Comparison of ENCODE assay signal across 10 cellular contexts in genomic region chr18:58847383-58848071, GRCh38. TPM values are rescaled to one million over a fixed set of nuclear protein-coding genes. Genes with fewer than 3 reads are reported as not detected.
DNase-seq lines count a peak whose midpoint lies in the region; ATAC-seq and TF ChIP-seq lines count a peak whose summit lies in the region.
"Had no signal": no experiment of that assay in that cellular context is flagged by ENCODE, and none has a peak within 500 bp of the region (broad histone marks: within the 10 kb centered on the region; RNA-seq: fewer than 3 reads in every experiment).

No MANE protein-coding gene starts in this region.

- no peak overlapping the region for H2AK5ac ChIP-seq in IMR-90 (ENCODE audit: low read depth, low read length)

- no peak overlapping the region for H3K4ac ChIP-seq in IMR-90 (ENCODE audit: low read depth, low read length)

- H3K27ac ChIP-seq in A673 (ENCODE audit: low read depth, low read length, poor library complexity, severe bottlenecking) (peak overlapping the region; percentile 70), IMR-90 (ENCODE audit: insufficient read depth, low read length) (no peak overlapping the region)
- H3K27ac ChIP-seq: SK-N-MC had no signal

- CTCF ChIA-PET in A673 (lab: Charles Lee) = no interaction called here
- CTCF ChIA-PET in IMR-90 (lab: Yijun Ruan, JAX) = interaction anchor here (0.5 kb wide), 1 partner anchor 173 kb away, joined by 3 read pairs; no protein-coding TSS in a partner anchor

- POLR2A ChIA-PET in A673 (lab: Charles Lee; ENCODE audit: low non-redundant PET) = interaction anchor here (0.6 kb wide), 1 partner anchor 1094 kb away, joined by 3 read pairs; no protein-coding TSS in a partner anchor
- POLR2A ChIA-PET in IMR-90 (lab: Charles Lee; ENCODE audit: unreplicated experiment) = no interaction called here

- TF ChIP-seq POLR2A in IMR-90 (IDR thresholded peaks at IDR 0.05; ENCODE audit: low read depth, low read length) = no peak

- H3K4me3 ChIP-seq in A673 (ENCODE audit: low read depth, low read length, poor library complexity, severe bottlenecking) = peak overlapping the region; percentile 17
- no peak overlapping the region for H3K4me3 ChIP-seq in IMR-90 (ENCODE audit: insufficient read depth, low read depth, low read length)
- no peak overlapping the region for H3K4me3 ChIP-seq in epithelial cell of esophagus (ENCODE audit: low read length)
- peak overlapping the region; percentile 8 for H3K4me3 ChIP-seq in mucosa of stomach (ENCODE audit: low read length)
- H3K4me3 ChIP-seq: SK-N-MC had no signal

- H4K20me1 ChIP-seq in IMR-90 (ENCODE audit: insufficient read depth, low read length) = no peaks in the 10 kb centered on the region

- H3K4me2 ChIP-seq in IMR-90 (ENCODE audit: low read depth, low read length) = no peak overlapping the region

- no peak overlapping the region for H4K91ac ChIP-seq in IMR-90 (ENCODE audit: insufficient read depth, low read depth, low read length)

- intact Hi-C loops in A673 (cut with micrococcal nuclease; ENCODE audit: unreplicated experiment) (no loop called here), IMR-90 (cut with micrococcal nuclease) (no loop called here)

- no peak overlapping the region for H2AK9ac ChIP-seq in IMR-90 (replicated peaks; ENCODE audit: low read depth, low read length, poor library complexity)

- BruUV-seq in A673 (replicated peaks; lab: Mats Ljungman, UMichigan) (no TSS peak), IMR-90 (replicated peaks; lab: Mats Ljungman, UMichigan) (no TSS peak)

- no peak overlapping the region for H2BK15ac ChIP-seq in IMR-90 (ENCODE audit: low read depth, low read length)

- TF ChIP-seq RAD21 in IMR-90 (IDR thresholded peaks at IDR 0.05; ENCODE audit: low read length) = no peak

- DNase-seq in A673 (ENCODE audit: low spot score) (peak; percentile 89), IMR-90 (no peak), epithelial cell of esophagus (ENCODE audit: low read depth) (peak; percentile 52), UCSD-AML1 (lab: John Stamatoyannopoulos, UW; ENCODE audit: unreplicated experiment) (no peak), ACHN (no peak), NCI-H1930 (lab: John Stamatoyannopoulos, UW) (no peak), NCI-H526 treated with DMSO at 0.1 percent for 48 hours (lab: John Stamatoyannopoulos, UW) (no peak)
- DNase-seq: naive thymus-derived CD8-positive, alpha-beta T cell had no signal

- no peak overlapping the region for H3K23ac ChIP-seq in IMR-90 (ENCODE audit: low read depth, low read length)

- H3K4me1 ChIP-seq in A673 (ENCODE audit: insufficient read depth, low read length, poor library complexity, severe bottlenecking) = peaks cover 66% of the 10 kb centered on the region
- H3K4me1 ChIP-seq in IMR-90 (ENCODE audit: control insufficient read depth, insufficient read depth, low read length) = no peaks in the 10 kb centered on the region; the same call in 1 of the 2 replicates
- H3K4me1 ChIP-seq in mucosa of stomach (ENCODE audit: control insufficient read depth, insufficient read depth, low read length) = peaks cover 14% of the 10 kb centered on the region

- H2BK20ac ChIP-seq in IMR-90 (ENCODE audit: low read depth, low read length) = no peak overlapping the region

- H3K9ac ChIP-seq in IMR-90 (ENCODE audit: low read depth, low read length) (no peak overlapping the region), mucosa of stomach (ENCODE audit: low read length) (peak overlapping the region; percentile 43)

- H3K36me3 ChIP-seq in A673 (ENCODE audit: insufficient read depth, low read length, poor library complexity, severe bottlenecking) (no peaks in the 10 kb centered on the region), IMR-90 (ENCODE audit: control insufficient read depth, insufficient read depth, low read length) (no peaks in the 10 kb centered on the region), mucosa of stomach (ENCODE audit: control insufficient read depth, insufficient read depth, low read length) (no peaks in the 10 kb centered on the region)

- no peaks in the 10 kb centered on the region for H3K9me1 ChIP-seq in IMR-90 (ENCODE audit: insufficient read depth, low read length)

- H3K27me3 ChIP-seq in A673 (replicated peaks; ENCODE audit: insufficient read depth, low read depth, low read length, poor library complexity) (no peaks in the 10 kb centered on the region), IMR-90 (ENCODE audit: control insufficient read depth, insufficient read depth, low read length) (no peaks in the 10 kb centered on the region), mucosa of stomach (ENCODE audit: control insufficient read depth, insufficient read depth, low read length) (no peaks in the 10 kb centered on the region)

- H3K9me3 ChIP-seq in A673 (ENCODE audit: low read depth, low read length, poor library complexity, severe bottlenecking) = no peaks in the 10 kb centered on the region
- 0 out of 2 replicates have a peak, but pooled peaks cover 2% of the 10 kb centered on the region for H3K9me3 ChIP-seq in IMR-90 (ENCODE audit: control insufficient read depth, insufficient read depth, low read length)
- no peaks in the 10 kb centered on the region for H3K9me3 ChIP-seq in mucosa of stomach (ENCODE audit: control insufficient read depth, low read length)

- ATAC-seq in IMR-90 (ENCODE audit: low read depth) = no peak
- ATAC-seq: naive thymus-derived CD8-positive, alpha-beta T cell had no signal

- peak overlapping the region; percentile 33 for H2AFZ ChIP-seq in IMR-90 (replicated peaks; ENCODE audit: low read length, poor library complexity)

- no peak overlapping the region for H2BK5ac ChIP-seq in IMR-90 (ENCODE audit: low read depth, low read length, poor library complexity, severe bottlenecking)

- TF ChIP-seq CTCF in A673 (conservative IDR thresholded peaks at IDR 0.05; ENCODE audit: low read depth, low read length) (no peak), IMR-90 (conservative IDR thresholded peaks at IDR 0.05; ENCODE audit: low read depth, low read length) (no peak), epithelial cell of esophagus (IDR thresholded peaks at IDR 0.05; ENCODE audit: insufficient read depth, low read depth, low read length, missing control alignments) (no peak)

- H3K18ac ChIP-seq in IMR-90 (ENCODE audit: low read depth, low read length) = no peak overlapping the region

- in situ Hi-C loops in IMR-90 (cut with MboI; ENCODE audit: low sequenced_read_pairs) = no loop called here
- in situ Hi-C loops in ACHN (cut with HindIII; ENCODE audit: low pct_ligation_motif_present, low pct_unique_long_range_greater_than_20kb, low sequenced_read_pairs) = no loop called here

- no peaks in the 10 kb centered on the region for H3K79me1 ChIP-seq in IMR-90 (ENCODE audit: low read depth in 1 of 2, low read length in 2 of 2)

- H3K56ac ChIP-seq in IMR-90 (ENCODE audit: extremely low read depth, insufficient read depth, low read length) = no peak overlapping the region

- no peak overlapping the region for H3K14ac ChIP-seq in IMR-90 (replicated peaks; ENCODE audit: low read depth, low read length)

- no peak overlapping the region for H2BK120ac ChIP-seq in IMR-90 (ENCODE audit: low read depth, low read length)

- WGBS in IMR-90 (ENCODE audit: extremely low coverage in 2 of 2, insufficient read length in 1 of 2), 2 experiments = 51% methylated on average over 11 of the region's 29 CpGs; no CpG with 5 or more reads in 1 of the 2 experiments

- no peak overlapping the region for H4K5ac ChIP-seq in IMR-90 (ENCODE audit: low read depth, low read length)

- dilution Hi-C loops in IMR-90 (cut with HindIII; ENCODE audit: low sequenced_read_pairs, unreplicated experiment) = no loop called here

- H4K8ac ChIP-seq in IMR-90 (ENCODE audit: low read depth in 2 of 2, low read length in 2 of 2) = no peak overlapping the region

TF ChIP-seq in IMR-90, 13 proteins besides CTCF, POLR2A, EP300 and RAD21:
- TF ChIP-seq CHD1 (IDR thresholded peaks at IDR 0.05; ENCODE audit: low read depth, low read length) (no peak), NFE2L2 (IDR thresholded peaks at IDR 0.05; ENCODE audit: low read depth, low read length) (no peak), RCOR1 (IDR thresholded peaks at IDR 0.05; ENCODE audit: insufficient replicate concordance, low read length) (no peak), BHLHE40 (IDR thresholded peaks at IDR 0.05; ENCODE audit: low read depth, low read length) (no peak), ELK1 (IDR thresholded peaks at IDR 0.05; ENCODE audit: borderline replicate concordance, low read depth, low read length) (no peak), MAZ (IDR thresholded peaks at IDR 0.05; ENCODE audit: borderline replicate concordance, low read depth, low read length) (no peak), RFX5 (IDR thresholded peaks at IDR 0.05; ENCODE audit: low read depth, low read length) (no peak), MXI1 (IDR thresholded peaks at IDR 0.05; ENCODE audit: borderline replicate concordance, low read depth, low read length) (no peak), FOS (IDR thresholded peaks at IDR 0.05; ENCODE audit: low read depth, low read length) (no peak), MAFK (IDR thresholded peaks at IDR 0.05; ENCODE audit: low read depth, low read length) (no peak), SMC3 (IDR thresholded peaks at IDR 0.05; ENCODE audit: low read depth, low read length) (no peak), CEBPB (IDR thresholded peaks at IDR 0.05; ENCODE audit: low read depth, low read length) (no peak)
- TF ChIP-seq, protein P1, sequence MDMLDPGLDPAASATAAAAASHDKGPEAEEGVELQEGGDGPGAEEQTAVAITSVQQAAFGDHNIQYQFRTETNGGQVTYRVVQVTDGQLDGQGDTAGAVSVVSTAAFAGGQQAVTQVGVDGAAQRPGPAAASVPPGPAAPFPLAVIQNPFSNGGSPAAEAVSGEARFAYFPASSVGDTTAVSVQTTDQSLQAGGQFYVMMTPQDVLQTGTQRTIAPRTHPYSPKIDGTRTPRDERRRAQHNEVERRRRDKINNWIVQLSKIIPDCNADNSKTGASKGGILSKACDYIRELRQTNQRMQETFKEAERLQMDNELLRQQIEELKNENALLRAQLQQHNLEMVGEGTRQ (IDR thresholded peaks at IDR 0.05; ENCODE audit: low read depth, low read length) = no peak

RNA-seq across cellular contexts. Expression of gene ZNF532, which starts 17.1 kb away (rescaled TPM):
- total RNA-seq in A673 (2021) = 118 and 119 TPM in 2 replicates
- total RNA-seq in IMR-90 (2012; rRNA removed) = 29.9 and 30.0 TPM in 2 replicates
- 36.7 and 45.8 TPM in 2 replicates for polyA plus RNA-seq in IMR-90 (2012; rRNA removed)
- 18.1 and 24.4 TPM in 2 replicates for polyA plus RNA-seq in IMR-90 (2012; cell fraction: cytosol; rRNA removed)
- polyA plus RNA-seq in IMR-90 (2012; cell fraction: nucleus; rRNA removed; ENCODE audit: low replicate concordance) = 43.8 and 99.3 TPM in 2 replicates

Comparison
In these comparisons a context has a peak if more than half of its experiments do, and no peak if none do; other contexts are left out.
1. DNase-seq: peak in A673 (single experiment) and epithelial cell of esophagus (single experiment); none in IMR-90 (single experiment), UCSD-AML1 (single experiment), ACHN (single experiment), NCI-H1930 (0 of 2) and NCI-H526 treated with DMSO at 0.1 percent for 48 hours (single experiment).
2. H3K4me3 ChIP-seq: peak in A673 (single experiment) and mucosa of stomach (single experiment); none in IMR-90 (single experiment) and epithelial cell of esophagus (single experiment).